In the genomic region with DNA sequence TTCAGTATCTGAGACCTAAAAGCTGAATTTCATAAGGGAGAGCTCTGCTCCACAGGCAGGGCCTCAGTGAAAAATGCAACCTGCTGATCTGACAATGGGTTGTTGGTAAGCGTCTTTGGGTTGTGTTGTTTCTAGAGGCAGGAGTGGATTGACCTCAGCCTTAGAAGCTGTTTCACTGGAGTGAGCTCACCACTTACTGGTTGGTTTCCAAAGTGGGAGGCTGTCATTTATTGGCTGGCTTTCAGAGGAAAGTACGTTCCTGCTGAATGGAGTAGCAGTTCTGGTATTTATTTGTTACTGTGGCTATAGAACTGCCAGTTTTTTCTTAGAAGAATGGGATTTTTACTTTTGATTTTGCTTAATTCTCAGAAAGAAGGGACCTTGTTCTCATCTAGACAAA, we compare ENCODE assay signal across 2 cellular contexts.
TF ChIP-seq lines count a peak whose summit lies in the region.

No MANE protein-coding gene starts in this region.

TF ChIP-seq in GM12878, 131 proteins besides CTCF, POLR2A, EP300 and RAD21:
- no peak for TF ChIP-seq RAD51 (IDR thresholded peaks at IDR 0.05)
- TF ChIP-seq PAX5 (IDR thresholded peaks at IDR 0.05; ENCODE audit: borderline replicate concordance, low read depth, low read length): no peak
- no peak for TF ChIP-seq BRCA1 (IDR thresholded peaks at IDR 0.05; ENCODE audit: low read depth, low read length)
- TF ChIP-seq, protein P1, sequence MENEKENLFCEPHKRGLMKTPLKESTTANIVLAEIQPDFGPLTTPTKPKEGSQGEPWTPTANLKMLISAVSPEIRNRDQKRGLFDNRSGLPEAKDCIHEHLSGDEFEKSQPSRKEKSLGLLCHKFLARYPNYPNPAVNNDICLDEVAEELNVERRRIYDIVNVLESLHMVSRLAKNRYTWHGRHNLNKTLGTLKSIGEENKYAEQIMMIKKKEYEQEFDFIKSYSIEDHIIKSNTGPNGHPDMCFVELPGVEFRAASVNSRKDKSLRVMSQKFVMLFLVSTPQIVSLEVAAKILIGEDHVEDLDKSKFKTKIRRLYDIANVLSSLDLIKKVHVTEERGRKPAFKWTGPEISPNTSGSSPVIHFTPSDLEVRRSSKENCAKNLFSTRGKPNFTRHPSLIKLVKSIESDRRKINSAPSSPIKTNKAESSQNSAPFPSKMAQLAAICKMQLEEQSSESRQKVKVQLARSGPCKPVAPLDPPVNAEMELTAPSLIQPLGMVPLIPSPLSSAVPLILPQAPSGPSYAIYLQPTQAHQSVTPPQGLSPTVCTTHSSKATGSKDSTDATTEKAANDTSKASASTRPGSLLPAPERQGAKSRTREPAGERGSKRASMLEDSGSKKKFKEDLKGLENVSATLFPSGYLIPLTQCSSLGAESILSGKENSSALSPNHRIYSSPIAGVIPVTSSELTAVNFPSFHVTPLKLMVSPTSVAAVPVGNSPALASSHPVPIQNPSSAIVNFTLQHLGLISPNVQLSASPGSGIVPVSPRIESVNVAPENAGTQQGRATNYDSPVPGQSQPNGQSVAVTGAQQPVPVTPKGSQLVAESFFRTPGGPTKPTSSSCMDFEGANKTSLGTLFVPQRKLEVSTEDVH (IDR thresholded peaks at IDR 0.05; ENCODE audit: low read depth, partially characterized antibody): no peak
- TF ChIP-seq, protein P2, sequence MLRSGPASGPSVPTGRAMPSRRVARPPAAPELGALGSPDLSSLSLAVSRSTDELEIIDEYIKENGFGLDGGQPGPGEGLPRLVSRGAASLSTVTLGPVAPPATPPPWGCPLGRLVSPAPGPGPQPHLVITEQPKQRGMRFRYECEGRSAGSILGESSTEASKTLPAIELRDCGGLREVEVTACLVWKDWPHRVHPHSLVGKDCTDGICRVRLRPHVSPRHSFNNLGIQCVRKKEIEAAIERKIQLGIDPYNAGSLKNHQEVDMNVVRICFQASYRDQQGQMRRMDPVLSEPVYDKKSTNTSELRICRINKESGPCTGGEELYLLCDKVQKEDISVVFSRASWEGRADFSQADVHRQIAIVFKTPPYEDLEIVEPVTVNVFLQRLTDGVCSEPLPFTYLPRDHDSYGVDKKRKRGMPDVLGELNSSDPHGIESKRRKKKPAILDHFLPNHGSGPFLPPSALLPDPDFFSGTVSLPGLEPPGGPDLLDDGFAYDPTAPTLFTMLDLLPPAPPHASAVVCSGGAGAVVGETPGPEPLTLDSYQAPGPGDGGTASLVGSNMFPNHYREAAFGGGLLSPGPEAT (IDR thresholded peaks at IDR 0.05; ENCODE audit: low read depth): no peak
- TF ChIP-seq RBBP5 (conservative IDR thresholded peaks at IDR 0.05): no peak
- TF ChIP-seq EGR1 (IDR thresholded peaks at IDR 0.05; ENCODE audit: borderline replicate concordance in 1 of 2, low read depth in 2 of 2, low read length in 2 of 2): no peak
- no peak for TF ChIP-seq SIN3A (IDR thresholded peaks at IDR 0.05; ENCODE audit: low read depth, low read length)
- TF ChIP-seq, protein P3, sequence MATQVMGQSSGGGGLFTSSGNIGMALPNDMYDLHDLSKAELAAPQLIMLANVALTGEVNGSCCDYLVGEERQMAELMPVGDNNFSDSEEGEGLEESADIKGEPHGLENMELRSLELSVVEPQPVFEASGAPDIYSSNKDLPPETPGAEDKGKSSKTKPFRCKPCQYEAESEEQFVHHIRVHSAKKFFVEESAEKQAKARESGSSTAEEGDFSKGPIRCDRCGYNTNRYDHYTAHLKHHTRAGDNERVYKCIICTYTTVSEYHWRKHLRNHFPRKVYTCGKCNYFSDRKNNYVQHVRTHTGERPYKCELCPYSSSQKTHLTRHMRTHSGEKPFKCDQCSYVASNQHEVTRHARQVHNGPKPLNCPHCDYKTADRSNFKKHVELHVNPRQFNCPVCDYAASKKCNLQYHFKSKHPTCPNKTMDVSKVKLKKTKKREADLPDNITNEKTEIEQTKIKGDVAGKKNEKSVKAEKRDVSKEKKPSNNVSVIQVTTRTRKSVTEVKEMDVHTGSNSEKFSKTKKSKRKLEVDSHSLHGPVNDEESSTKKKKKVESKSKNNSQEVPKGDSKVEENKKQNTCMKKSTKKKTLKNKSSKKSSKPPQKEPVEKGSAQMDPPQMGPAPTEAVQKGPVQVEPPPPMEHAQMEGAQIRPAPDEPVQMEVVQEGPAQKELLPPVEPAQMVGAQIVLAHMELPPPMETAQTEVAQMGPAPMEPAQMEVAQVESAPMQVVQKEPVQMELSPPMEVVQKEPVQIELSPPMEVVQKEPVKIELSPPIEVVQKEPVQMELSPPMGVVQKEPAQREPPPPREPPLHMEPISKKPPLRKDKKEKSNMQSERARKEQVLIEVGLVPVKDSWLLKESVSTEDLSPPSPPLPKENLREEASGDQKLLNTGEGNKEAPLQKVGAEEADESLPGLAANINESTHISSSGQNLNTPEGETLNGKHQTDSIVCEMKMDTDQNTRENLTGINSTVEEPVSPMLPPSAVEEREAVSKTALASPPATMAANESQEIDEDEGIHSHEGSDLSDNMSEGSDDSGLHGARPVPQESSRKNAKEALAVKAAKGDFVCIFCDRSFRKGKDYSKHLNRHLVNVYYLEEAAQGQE (IDR thresholded peaks at IDR 0.05; ENCODE audit: low read depth, low read length): no peak
- no peak for TF ChIP-seq WRNIP1 (IDR thresholded peaks at IDR 0.05; ENCODE audit: borderline replicate concordance, low read depth, low read length)

TF ChIP-seq in GM12891, 5 proteins besides CTCF, POLR2A, EP300 and RAD21:
- no peak for TF ChIP-seq TAF1 (IDR thresholded peaks at IDR 0.05; ENCODE audit: low read depth, low read length)
- TF ChIP-seq POU2F2 (IDR thresholded peaks at IDR 0.05; ENCODE audit: low read depth, low read length): no peak
- TF ChIP-seq PAX5 (IDR thresholded peaks at IDR 0.05; ENCODE audit: insufficient read depth, low read length, severe bottlenecking): no peak
- no peak for TF ChIP-seq POLR2AphosphoS5 (IDR thresholded peaks at IDR 0.05; ENCODE audit: low read depth, low read length)
- no peak for TF ChIP-seq SPI1 (IDR thresholded peaks at IDR 0.05; ENCODE audit: low read depth, low read length)
